1 cellular context compared by ENCODE assay signal in genomic region chr20:2652724-2653510, GRCh38.
A peak's percentile ranks its signal among the peaks of the same experiment; 100 is the strongest.
TF ChIP-seq lines count a peak whose summit lies in the region.

No MANE protein-coding gene starts in this region.

TF ChIP-seq in HepG2, 621 proteins besides CTCF, POLR2A, EP300 and RAD21 (continues in another document):
- TF ChIP-seq BRF2 (CRISPR knock-in tag; IDR thresholded peaks at IDR 0.05) (0 out of 2 replicates have a peak, but pooled peaks have one; percentile 8), ZNF280B (CRISPR knock-in tag; IDR thresholded peaks at IDR 0.05; ENCODE audit: borderline replicate concordance) (peak; percentile 84), TEF (CRISPR knock-in tag; IDR thresholded peaks at IDR 0.05) (no peak; the same call in 1 of the 2 replicates), MTA1 (CRISPR knock-in tag; IDR thresholded peaks at IDR 0.05; ENCODE audit: borderline replicate concordance) (0 out of 2 replicates have a peak, but pooled peaks have one; percentile 20), HNF4G (IDR thresholded peaks at IDR 0.05; ENCODE audit: borderline replicate concordance, low read depth, low read length) (0 out of 2 replicates have a peak, but pooled peaks have one; percentile 2), HNF4G (CRISPR knock-in tag; IDR thresholded peaks at IDR 0.05; ENCODE audit: borderline replicate concordance, low read depth) (peak; percentile 75; the same call in 1 of the 2 replicates), ZNF205 (CRISPR knock-in tag; IDR thresholded peaks at IDR 0.05) (0 out of 2 replicates have a peak, but pooled peaks have one; percentile 60), ZNF737 (CRISPR knock-in tag; IDR thresholded peaks at IDR 0.05; ENCODE audit: borderline replicate concordance) (0 out of 2 replicates have a peak, but pooled peaks have one; percentile 57), KLF9 (CRISPR knock-in tag; IDR thresholded peaks at IDR 0.05; ENCODE audit: low read depth) (peak; percentile 28; the same call in 1 of the 2 replicates), ZMYM4 (CRISPR knock-in tag; IDR thresholded peaks at IDR 0.05) (peak; percentile 57; the same call in 1 of the 2 replicates), ZNF556 (CRISPR knock-in tag; IDR thresholded peaks at IDR 0.05; ENCODE audit: borderline replicate concordance) (peak; percentile 98), PAF1 (CRISPR knock-in tag; IDR thresholded peaks at IDR 0.05) (no peak), HOMEZ (CRISPR knock-in tag; IDR thresholded peaks at IDR 0.05; ENCODE audit: low read depth) (no peak; the same call in 1 of the 2 replicates), ZNF674 (CRISPR knock-in tag; IDR thresholded peaks at IDR 0.05; ENCODE audit: low read depth) (no peak; the same call in 1 of the 2 replicates), SNAPC4 (CRISPR knock-in tag; IDR thresholded peaks at IDR 0.05) (no peak), ZNF703 (CRISPR knock-in tag; IDR thresholded peaks at IDR 0.05; ENCODE audit: borderline replicate concordance) (peak; percentile 89; the same call in 1 of the 2 replicates), RFXANK (CRISPR knock-in tag; IDR thresholded peaks at IDR 0.05) (0 out of 2 replicates have a peak, but pooled peaks have one; percentile 62), TRAFD1 (CRISPR knock-in tag; IDR thresholded peaks at IDR 0.05; ENCODE audit: borderline replicate concordance) (peak; percentile 84; the same call in 1 of the 2 replicates), ARNT2 (CRISPR knock-in tag; IDR thresholded peaks at IDR 0.05; ENCODE audit: low read depth) (peak; percentile 62; the same call in 1 of the 2 replicates), ZNF577 (CRISPR knock-in tag; IDR thresholded peaks at IDR 0.05; ENCODE audit: borderline replicate concordance, low read depth) (peak; percentile 87; the same call in 1 of the 2 replicates), USF2 (IDR thresholded peaks at IDR 0.05; ENCODE audit: low read depth, low read length) (no peak; the same call in 1 of the 2 replicates), USF2 (CRISPR knock-in tag; IDR thresholded peaks at IDR 0.05; ENCODE audit: borderline replicate concordance) (peak; percentile 80; the same call in 1 of the 2 replicates), GABPB1 (CRISPR knock-in tag; IDR thresholded peaks at IDR 0.05) (peak; percentile 71; the same call in 1 of the 2 replicates), MXD3 (CRISPR knock-in tag; IDR thresholded peaks at IDR 0.05) (peak; percentile 90; the same call in 1 of the 2 replicates), CSRNP1 (CRISPR knock-in tag; IDR thresholded peaks at IDR 0.05) (0 out of 2 replicates have a peak, but pooled peaks have one; percentile 28), E2F1 (CRISPR knock-in tag; IDR thresholded peaks at IDR 0.05) (peak; percentile 85), XBP1 (CRISPR knock-in tag; IDR thresholded peaks at IDR 0.05) (no peak), RBM22 (optimal IDR thresholded peaks at IDR 0.05; ENCODE audit: low read length) (no peak), ZNF782 (CRISPR knock-in tag; IDR thresholded peaks at IDR 0.05; ENCODE audit: borderline replicate concordance) (peak; percentile 80), ZNF761 (CRISPR knock-in tag; conservative IDR thresholded peaks at IDR 0.05) (peak; percentile 94; the same call in 1 of the 2 replicates), ZNF281 (CRISPR knock-in tag; IDR thresholded peaks at IDR 0.05; ENCODE audit: borderline replicate concordance) (no peak; the same call in 1 of the 2 replicates), DR1 (CRISPR knock-in tag; IDR thresholded peaks at IDR 0.05) (0 out of 2 replicates have a peak, but pooled peaks have one; percentile 79)
